In genomic region chr6:78867370-78868040, GRCh38 we compare ENCODE assay signal across 1 cellular context.
TF ChIP-seq lines count a peak whose summit lies in the region.

A gene with protein sequence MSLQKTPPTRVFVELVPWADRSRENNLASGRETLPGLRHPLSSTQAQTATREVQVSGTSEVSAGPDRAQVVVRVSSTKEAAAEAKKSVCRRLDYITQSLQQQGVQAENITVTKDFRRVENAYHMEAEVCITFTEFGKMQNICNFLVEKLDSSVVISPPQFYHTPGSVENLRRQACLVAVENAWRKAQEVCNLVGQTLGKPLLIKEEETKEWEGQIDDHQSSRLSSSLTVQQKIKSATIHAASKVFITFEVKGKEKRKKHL (plus strand): TSS chr6:78867551. CDS start chr6:78867577, 26 bp downstream.

TF ChIP-seq in HepG2, 621 proteins besides CTCF, POLR2A, EP300 and RAD21 (continued from another document and continues in another):
- TF ChIP-seq ZNF770 (CRISPR knock-in tag; IDR thresholded peaks at IDR 0.05) (peak; percentile 59), PHF21A (CRISPR knock-in tag; IDR thresholded peaks at IDR 0.05) (peak; percentile 27; the same call in 1 of the 2 replicates), HOXD1 (CRISPR knock-in tag; IDR thresholded peaks at IDR 0.05) (no peak), PHF8 (CRISPR knock-in tag; IDR thresholded peaks at IDR 0.05) (peak; percentile 81), ZNF609 (CRISPR knock-in tag; IDR thresholded peaks at IDR 0.05; ENCODE audit: borderline replicate concordance) (no peak), SIN3A (IDR thresholded peaks at IDR 0.05; ENCODE audit: borderline replicate concordance, low read depth, low read length) (peak; percentile 79; the same call in 1 of the 2 replicates), TAF1 (CRISPR knock-in tag; IDR thresholded peaks at IDR 0.05) (peak; percentile 47; the same call in 1 of the 2 replicates), KDM3A (CRISPR knock-in tag; IDR thresholded peaks at IDR 0.05; ENCODE audit: low read depth) (peak; percentile 81; the same call in 1 of the 2 replicates), REPIN1 (CRISPR knock-in tag; IDR thresholded peaks at IDR 0.05; ENCODE audit: borderline replicate concordance, low read depth) (peak; percentile 23; the same call in 1 of the 2 replicates), TBX3 (IDR thresholded peaks at IDR 0.05; ENCODE audit: borderline replicate concordance) (peak; percentile 27; the same call in 1 of the 2 replicates), ZNF501 (CRISPR knock-in tag; IDR thresholded peaks at IDR 0.05) (peak; percentile 93), ARNTL (CRISPR knock-in tag; IDR thresholded peaks at IDR 0.05) (no peak), ZNF674 (CRISPR knock-in tag; IDR thresholded peaks at IDR 0.05; ENCODE audit: low read depth) (no peak), ZNF775 (CRISPR knock-in tag; IDR thresholded peaks at IDR 0.05; ENCODE audit: borderline replicate concordance) (no peak), HOXA3 (CRISPR knock-in tag; IDR thresholded peaks at IDR 0.05) (peak; percentile 72), NAIF1 (CRISPR knock-in tag; IDR thresholded peaks at IDR 0.05; ENCODE audit: borderline replicate concordance) (0 out of 2 replicates have a peak, but pooled peaks have one; percentile 42), ZNF317 (CRISPR knock-in tag; IDR thresholded peaks at IDR 0.05) (0 out of 2 replicates have a peak, but pooled peaks have one; percentile 25), KLF16 (CRISPR knock-in tag; IDR thresholded peaks at IDR 0.05) (0 out of 4 replicates have a peak, but pooled peaks of 1 of the 2 experiments have one; percentile 21), ZNF780A (CRISPR knock-in tag; IDR thresholded peaks at IDR 0.05) (no peak), ZNF572 (CRISPR knock-in tag; IDR thresholded peaks at IDR 0.05) (peak; percentile 65; the same call in 1 of the 2 replicates), ZNF333 (CRISPR knock-in tag; IDR thresholded peaks at IDR 0.05; ENCODE audit: borderline replicate concordance) (peak; percentile 74; the same call in 1 of the 2 replicates), ZNF292 (CRISPR knock-in tag; IDR thresholded peaks at IDR 0.05; ENCODE audit: borderline replicate concordance, low read depth) (peak; percentile 89), SALL2 (CRISPR knock-in tag; IDR thresholded peaks at IDR 0.05) (peak; percentile 59; the same call in 1 of the 2 replicates), ZNF891 (CRISPR knock-in tag; IDR thresholded peaks at IDR 0.05) (0 out of 2 replicates have a peak, but pooled peaks have one; percentile 83), ZNF800 (CRISPR knock-in tag; IDR thresholded peaks at IDR 0.05) (peak; percentile 40; the same call in 1 of the 2 replicates), ZSCAN31 (CRISPR knock-in tag; IDR thresholded peaks at IDR 0.05; ENCODE audit: low read depth) (peak; percentile 90), PAX8 (CRISPR knock-in tag; IDR thresholded peaks at IDR 0.05; ENCODE audit: borderline replicate concordance) (0 out of 2 replicates have a peak, but pooled peaks have one; percentile 9), TCF7L2 (IDR thresholded peaks at IDR 0.05; ENCODE audit: low read depth, low read length) (no peak), CBX1 (IDR thresholded peaks at IDR 0.05; ENCODE audit: low read depth) (no peak), ZNF33B (CRISPR knock-in tag; IDR thresholded peaks at IDR 0.05) (0 out of 2 replicates have a peak, but pooled peaks have one; percentile 62)
- TF ChIP-seq, protein P1, sequence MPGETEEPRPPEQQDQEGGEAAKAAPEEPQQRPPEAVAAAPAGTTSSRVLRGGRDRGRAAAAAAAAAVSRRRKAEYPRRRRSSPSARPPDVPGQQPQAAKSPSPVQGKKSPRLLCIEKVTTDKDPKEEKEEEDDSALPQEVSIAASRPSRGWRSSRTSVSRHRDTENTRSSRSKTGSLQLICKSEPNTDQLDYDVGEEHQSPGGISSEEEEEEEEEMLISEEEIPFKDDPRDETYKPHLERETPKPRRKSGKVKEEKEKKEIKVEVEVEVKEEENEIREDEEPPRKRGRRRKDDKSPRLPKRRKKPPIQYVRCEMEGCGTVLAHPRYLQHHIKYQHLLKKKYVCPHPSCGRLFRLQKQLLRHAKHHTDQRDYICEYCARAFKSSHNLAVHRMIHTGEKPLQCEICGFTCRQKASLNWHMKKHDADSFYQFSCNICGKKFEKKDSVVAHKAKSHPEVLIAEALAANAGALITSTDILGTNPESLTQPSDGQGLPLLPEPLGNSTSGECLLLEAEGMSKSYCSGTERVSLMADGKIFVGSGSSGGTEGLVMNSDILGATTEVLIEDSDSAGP (CRISPR knock-in tag; IDR thresholded peaks at IDR 0.05; ENCODE audit: borderline replicate concordance), result peak; percentile 87; the same call in 1 of the 2 replicates
- TF ChIP-seq, protein P2, sequence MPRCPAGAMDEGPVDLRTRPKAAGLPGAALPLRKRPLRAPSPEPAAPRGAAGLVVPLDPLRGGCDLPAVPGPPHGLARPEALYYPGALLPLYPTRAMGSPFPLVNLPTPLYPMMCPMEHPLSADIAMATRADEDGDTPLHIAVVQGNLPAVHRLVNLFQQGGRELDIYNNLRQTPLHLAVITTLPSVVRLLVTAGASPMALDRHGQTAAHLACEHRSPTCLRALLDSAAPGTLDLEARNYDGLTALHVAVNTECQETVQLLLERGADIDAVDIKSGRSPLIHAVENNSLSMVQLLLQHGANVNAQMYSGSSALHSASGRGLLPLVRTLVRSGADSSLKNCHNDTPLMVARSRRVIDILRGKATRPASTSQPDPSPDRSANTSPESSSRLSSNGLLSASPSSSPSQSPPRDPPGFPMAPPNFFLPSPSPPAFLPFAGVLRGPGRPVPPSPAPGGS (CRISPR knock-in tag; IDR thresholded peaks at IDR 0.05), result peak; percentile 64; the same call in 1 of the 2 replicates
- TF ChIP-seq, protein P3, sequence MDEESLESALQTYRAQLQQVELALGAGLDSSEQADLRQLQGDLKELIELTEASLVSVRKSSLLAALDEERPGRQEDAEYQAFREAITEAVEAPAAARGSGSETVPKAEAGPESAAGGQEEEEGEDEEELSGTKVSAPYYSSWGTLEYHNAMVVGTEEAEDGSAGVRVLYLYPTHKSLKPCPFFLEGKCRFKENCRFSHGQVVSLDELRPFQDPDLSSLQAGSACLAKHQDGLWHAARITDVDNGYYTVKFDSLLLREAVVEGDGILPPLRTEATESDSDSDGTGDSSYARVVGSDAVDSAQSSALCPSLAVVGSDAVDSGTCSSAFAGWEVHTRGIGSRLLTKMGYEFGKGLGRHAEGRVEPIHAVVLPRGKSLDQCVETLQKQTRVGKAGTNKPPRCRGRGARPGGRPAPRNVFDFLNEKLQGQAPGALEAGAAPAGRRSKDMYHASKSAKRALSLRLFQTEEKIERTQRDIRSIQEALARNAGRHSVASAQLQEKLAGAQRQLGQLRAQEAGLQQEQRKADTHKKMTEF (CRISPR knock-in tag; IDR thresholded peaks at IDR 0.05), result peak; percentile 71
- TF ChIP-seq, protein P4, sequence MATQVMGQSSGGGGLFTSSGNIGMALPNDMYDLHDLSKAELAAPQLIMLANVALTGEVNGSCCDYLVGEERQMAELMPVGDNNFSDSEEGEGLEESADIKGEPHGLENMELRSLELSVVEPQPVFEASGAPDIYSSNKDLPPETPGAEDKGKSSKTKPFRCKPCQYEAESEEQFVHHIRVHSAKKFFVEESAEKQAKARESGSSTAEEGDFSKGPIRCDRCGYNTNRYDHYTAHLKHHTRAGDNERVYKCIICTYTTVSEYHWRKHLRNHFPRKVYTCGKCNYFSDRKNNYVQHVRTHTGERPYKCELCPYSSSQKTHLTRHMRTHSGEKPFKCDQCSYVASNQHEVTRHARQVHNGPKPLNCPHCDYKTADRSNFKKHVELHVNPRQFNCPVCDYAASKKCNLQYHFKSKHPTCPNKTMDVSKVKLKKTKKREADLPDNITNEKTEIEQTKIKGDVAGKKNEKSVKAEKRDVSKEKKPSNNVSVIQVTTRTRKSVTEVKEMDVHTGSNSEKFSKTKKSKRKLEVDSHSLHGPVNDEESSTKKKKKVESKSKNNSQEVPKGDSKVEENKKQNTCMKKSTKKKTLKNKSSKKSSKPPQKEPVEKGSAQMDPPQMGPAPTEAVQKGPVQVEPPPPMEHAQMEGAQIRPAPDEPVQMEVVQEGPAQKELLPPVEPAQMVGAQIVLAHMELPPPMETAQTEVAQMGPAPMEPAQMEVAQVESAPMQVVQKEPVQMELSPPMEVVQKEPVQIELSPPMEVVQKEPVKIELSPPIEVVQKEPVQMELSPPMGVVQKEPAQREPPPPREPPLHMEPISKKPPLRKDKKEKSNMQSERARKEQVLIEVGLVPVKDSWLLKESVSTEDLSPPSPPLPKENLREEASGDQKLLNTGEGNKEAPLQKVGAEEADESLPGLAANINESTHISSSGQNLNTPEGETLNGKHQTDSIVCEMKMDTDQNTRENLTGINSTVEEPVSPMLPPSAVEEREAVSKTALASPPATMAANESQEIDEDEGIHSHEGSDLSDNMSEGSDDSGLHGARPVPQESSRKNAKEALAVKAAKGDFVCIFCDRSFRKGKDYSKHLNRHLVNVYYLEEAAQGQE (IDR thresholded peaks at IDR 0.05; ENCODE audit: borderline replicate concordance in 1 of 2, low read depth in 1 of 2, low read length in 2 of 2), result no peak
- TF ChIP-seq, protein P5, sequence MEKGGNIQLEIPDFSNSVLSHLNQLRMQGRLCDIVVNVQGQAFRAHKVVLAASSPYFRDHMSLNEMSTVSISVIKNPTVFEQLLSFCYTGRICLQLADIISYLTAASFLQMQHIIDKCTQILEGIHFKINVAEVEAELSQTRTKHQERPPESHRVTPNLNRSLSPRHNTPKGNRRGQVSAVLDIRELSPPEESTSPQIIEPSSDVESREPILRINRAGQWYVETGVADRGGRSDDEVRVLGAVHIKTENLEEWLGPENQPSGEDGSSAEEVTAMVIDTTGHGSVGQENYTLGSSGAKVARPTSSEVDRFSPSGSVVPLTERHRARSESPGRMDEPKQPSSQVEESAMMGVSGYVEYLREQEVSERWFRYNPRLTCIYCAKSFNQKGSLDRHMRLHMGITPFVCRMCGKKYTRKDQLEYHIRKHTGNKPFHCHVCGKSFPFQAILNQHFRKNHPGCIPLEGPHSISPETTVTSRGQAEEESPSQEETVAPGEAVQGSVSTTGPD (CRISPR knock-in tag; IDR thresholded peaks at IDR 0.05), result 0 out of 2 replicates have a peak, but pooled peaks have one; percentile 19
